In the genomic region with DNA sequence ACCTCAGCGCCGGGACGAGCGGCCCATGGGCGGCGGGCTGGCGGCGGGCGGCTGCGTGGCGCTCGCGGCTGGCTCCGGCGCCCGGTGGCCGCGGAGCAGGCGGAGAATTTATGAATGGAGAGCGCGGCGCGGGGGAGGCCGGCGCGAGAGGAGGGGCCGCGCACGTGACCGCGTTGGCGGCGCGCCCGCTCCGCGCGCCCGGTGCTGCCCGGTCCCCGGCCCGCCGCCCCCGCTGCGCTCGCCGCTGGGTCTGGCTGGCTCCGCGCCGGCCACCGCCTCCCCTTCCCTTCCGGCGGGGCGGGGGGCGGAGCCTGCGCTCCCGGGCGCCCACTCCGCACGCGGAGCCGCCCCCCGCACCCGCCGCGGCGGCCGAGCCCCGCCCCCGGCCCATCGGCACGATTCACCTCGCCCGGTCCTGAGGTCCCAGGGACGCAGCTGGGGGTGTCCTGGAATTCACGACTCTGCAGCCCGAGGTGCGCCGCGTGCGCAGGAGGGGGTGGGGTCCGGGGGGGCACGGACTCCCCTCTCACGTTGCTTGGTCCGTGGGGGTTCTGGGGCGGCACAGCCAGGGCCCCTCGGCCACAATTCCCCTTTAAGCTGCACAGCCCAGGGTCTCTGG, we compare ENCODE assay signal across 8 cellular contexts. TPM values are rescaled to one million over a fixed set of nuclear protein-coding genes. Genes with fewer than 3 reads are reported as not detected.
DNase-seq lines count a peak whose midpoint lies in the region; ATAC-seq and TF ChIP-seq lines count a peak whose summit lies in the region.

Gene CBARP, minus strand, starts transcription at position 252 of the 619 bp plus-strand sequence. CDS start 1,905 bp downstream, outside the sequence.

- peak within 1 kb of the TSS; percentile 85 to 89 for H3K4me3 Mint-ChIP-seq in effector memory CD8-positive, alpha-beta T cell
- H3K4me3 Mint-ChIP-seq in natural killer cell, result peak within 1 kb of the TSS; percentile 84

- no peaks in the 10 kb centered on the region for H3K9me3 ChIP-seq in SK-N-MC (ENCODE audit: low read depth, low read length)

- H3K27ac Mint-ChIP-seq in effector memory CD8-positive, alpha-beta T cell, result peak within 1 kb of the TSS; percentile 77 to 81
- peak within 1 kb of the TSS; percentile 67 to 86 for H3K27ac Mint-ChIP-seq in natural killer cell

- TF ChIP-seq CTCF in natural killer cell (IDR thresholded peaks at IDR 0.05), result no peak

- peak within 1 kb of the TSS; percentile 11; the same call in 1 of the 2 replicates for H3K27ac ChIP-seq in SK-N-MC

- peak within 1 kb of the TSS; percentile 60 for H3K9ac ChIP-seq in SK-N-MC (ENCODE audit: insufficient read length)

- peak; percentile 60 for DNase-seq in activated T-cell treated with anti-CD3 and anti-CD28 coated beads, Interleukin-2, amount 50 U/mL, for 1 hour
- DNase-seq in activated T-cell treated with anti-CD3 and anti-CD28 coated beads for 4 hours, result no peak
- no peak for DNase-seq in SK-N-MC (ENCODE audit: low read depth, low spot score)
- no peak for DNase-seq in effector memory CD8-positive, alpha-beta T cell
- no peak for DNase-seq in natural killer cell
- no peak for DNase-seq in T1000 (lab: John Stamatoyannopoulos, UW)

- peaks cover 18 to 23% of the 10 kb centered on the region in 2 donors for H3K4me1 Mint-ChIP-seq in effector memory CD8-positive, alpha-beta T cell (ENCODE audit: low read depth in 2 of 2)
- peaks cover 16 to 28% of the 10 kb centered on the region in 2 donors for H3K4me1 Mint-ChIP-seq in natural killer cell

- H3K27me3 Mint-ChIP-seq in effector memory CD8-positive, alpha-beta T cell, result peaks cover 10 to 11% of the 10 kb centered on the region in 2 donors
- peaks cover 10 to 14% of the 10 kb centered on the region in 2 donors for H3K27me3 Mint-ChIP-seq in natural killer cell (ENCODE audit: low read depth in 2 of 2)

- peak; percentile 1 for ATAC-seq in effector memory CD8-positive, alpha-beta T cell (replicated peaks)
- ATAC-seq in natural killer cell (no peak), HG03520 (IDR thresholded peaks at IDR 0.05; ENCODE audit: unreplicated experiment) (no peak), HG03469 (IDR thresholded peaks at IDR 0.05; ENCODE audit: unreplicated experiment) (no peak)

- peak within 1 kb of the TSS; percentile 82 for H3K4me3 ChIP-seq in SK-N-MC

- H3K36me3 Mint-ChIP-seq in effector memory CD8-positive, alpha-beta T cell (ENCODE audit: insufficient read depth), result peaks cover 23% of the 10 kb centered on the region
- H3K36me3 Mint-ChIP-seq in natural killer cell, result no peaks in the 10 kb centered on the region

- no peaks in the 10 kb centered on the region for H3K9me3 Mint-ChIP-seq in effector memory CD8-positive, alpha-beta T cell
- H3K9me3 Mint-ChIP-seq in natural killer cell, result no peaks in the 10 kb centered on the region

- no peaks in the 10 kb centered on the region; the same call in 1 of the 2 replicates for H3K36me3 ChIP-seq in SK-N-MC (ENCODE audit: insufficient read depth, low read length)

- intact Hi-C loops in natural killer cell (cut with micrococcal nuclease), result no loop called here

RNA-seq across cellular contexts. Expression of gene CBARP, which starts in this region (rescaled TPM):
- total RNA-seq in natural killer cell, result under 1 TPM in 2 of 3 donors, not detected in 1; 0.14 to 0.41 TPM
